In genomic region chr2:134417968-134418557, GRCh38 we compare ENCODE assay signal across 32 cellular contexts.
"Had no signal": no experiment of that assay in that cellular context is flagged by ENCODE, and none has a peak within 500 bp of the region (broad histone marks: within the 10 kb centered on the region; RNA-seq: fewer than 3 reads in every experiment).

No MANE protein-coding gene starts in this region.

- H3K4me3 ChIP-seq: adrenal gland, body of pancreas, breast epithelium, Peyer's patch had no signal

- H3K9me3 ChIP-seq: adrenal gland, body of pancreas, breast epithelium, Peyer's patch had no signal

- DNase-seq: activated B cell treated with CpG ODN at 0.5 μM for 24 hours; activated CD4-positive, alpha-beta memory T cell treated with anti-CD3 and anti-CD28 coated beads for 36 hours; activated CD4-positive, alpha-beta T cell treated with anti-CD3 and anti-CD28 coated beads for 4 hours; activated CD4-positive, alpha-beta T cell treated with anti-CD3 and anti-CD28 coated beads, Interleukin-2, amount 50 U/mL, for 1 hour; activated CD4-positive, CD25-positive, alpha-beta regulatory T cell treated with anti-CD3 and anti-CD28 coated beads, Interleukin-2, amount 50 U/mL, for 72 hours; activated gamma-delta T cell treated with Interleukin-2 at 50 U/mL for 16 hours; activated naive CD4-positive, alpha-beta T cell treated with anti-CD3 and anti-CD28 coated beads for 36 hours; activated T-cell treated with anti-CD3 and anti-CD28 coated beads, Interleukin-2, amount 50 U/mL, for 1 hour; adrenal gland; body of pancreas; NCI-H1092 treated with DMSO at 0.1 percent for 48 hours; NCI-H1417; NCI-H1694; NCI-H1930; NCI-H2081 treated with DMSO at 0.1 percent for 48 hours; NCI-H226; NCI-H446 treated with DMSO at 0.1 percent for 48 hours; NCI-H524; PC-3; Peyer's patch; RPMI8226; SIG-M5; T-cell; T-helper 2 cell; T-helper 9 cell had no signal

- H3K27me3 ChIP-seq: adrenal gland, body of pancreas, breast epithelium, Peyer's patch had no signal

- FAIRE-seq: astrocyte had no signal

- H3K4me2 ChIP-seq: KMS-11 had no signal

- H3K4me3 Mint-ChIP-seq: activated B cell treated with CpG ODN at 0.5 μM for 24 hours; activated CD4-positive, alpha-beta memory T cell treated with anti-CD3 and anti-CD28 coated beads for 36 hours; activated naive CD4-positive, alpha-beta T cell treated with anti-CD3 and anti-CD28 coated beads for 36 hours; activated T-helper 1 cell treated with anti-CD3 and anti-CD28 coated beads, Interleukin-12 subunit alpha, Interleukin-12 subunit beta, Interleukin-2, Interleukin-4 antibody, amounts not matched to agents 30 ng/mL and 10 ng/mL and 1 ng/mL, durations not matched to agents 14 hours and 24 hours and 36 hours; T-cell had no signal

- H3K9ac ChIP-seq: KMS-11 had no signal

- H3K36me3 ChIP-seq: adrenal gland, breast epithelium had no signal

- H3K36me3 Mint-ChIP-seq: activated naive CD4-positive, alpha-beta T cell treated with anti-CD3 and anti-CD28 coated beads, Interleukin-2, amount 50 U/mL, for 72 hours had no signal

- H3K27ac Mint-ChIP-seq: activated B cell treated with CpG ODN at 0.5 μM for 24 hours; activated CD4-positive, alpha-beta memory T cell treated with anti-CD3 and anti-CD28 coated beads for 36 hours; activated naive CD4-positive, alpha-beta T cell treated with anti-CD3 and anti-CD28 coated beads for 36 hours; activated naive CD4-positive, alpha-beta T cell treated with anti-CD3 and anti-CD28 coated beads, Interleukin-2, amount 50 U/mL, for 72 hours; activated T-helper 1 cell treated with anti-CD3 and anti-CD28 coated beads, Interleukin-12 subunit alpha, Interleukin-12 subunit beta, Interleukin-2, Interleukin-4 antibody, amounts not matched to agents 30 ng/mL and 10 ng/mL and 1 ng/mL, durations not matched to agents 14 hours and 24 hours and 36 hours; T-cell had no signal

- H3K4me1 ChIP-seq: adrenal gland, body of pancreas had no signal

- H3K27me3 Mint-ChIP-seq: activated B cell treated with CpG ODN at 0.5 μM for 24 hours; activated CD4-positive, alpha-beta memory T cell treated with anti-CD3 and anti-CD28 coated beads for 36 hours; T-cell had no signal

- H3K4me1 Mint-ChIP-seq: activated B cell treated with CpG ODN at 0.5 μM for 24 hours had no signal

- H3K9me3 Mint-ChIP-seq: activated B cell treated with CpG ODN at 0.5 μM for 24 hours; activated CD4-positive, alpha-beta memory T cell treated with anti-CD3 and anti-CD28 coated beads for 36 hours; activated naive CD4-positive, alpha-beta T cell treated with anti-CD3 and anti-CD28 coated beads for 36 hours; activated naive CD4-positive, alpha-beta T cell treated with anti-CD3 and anti-CD28 coated beads, Interleukin-2, amount 50 U/mL, for 72 hours; activated T-helper 1 cell treated with anti-CD3 and anti-CD28 coated beads, Interleukin-12 subunit alpha, Interleukin-12 subunit beta, Interleukin-2, Interleukin-4 antibody, amounts not matched to agents 30 ng/mL and 10 ng/mL and 1 ng/mL, durations not matched to agents 14 hours and 24 hours and 36 hours; T-cell had no signal

- H3K27ac ChIP-seq: adrenal gland, breast epithelium, KMS-11, Peyer's patch, VCaP had no signal

- ATAC-seq: activated naive CD4-positive, alpha-beta T cell treated with anti-CD3 and anti-CD28 coated beads, Interleukin-2, amount 50 U/mL, for 72 hours; body of pancreas; PC-3; SK-N-SH treated with all-trans-retinoic acid at 6 μM for 48 hours; T-cell had no signal
